ENCODE assay signal across 1 cellular context in the genomic region with DNA sequence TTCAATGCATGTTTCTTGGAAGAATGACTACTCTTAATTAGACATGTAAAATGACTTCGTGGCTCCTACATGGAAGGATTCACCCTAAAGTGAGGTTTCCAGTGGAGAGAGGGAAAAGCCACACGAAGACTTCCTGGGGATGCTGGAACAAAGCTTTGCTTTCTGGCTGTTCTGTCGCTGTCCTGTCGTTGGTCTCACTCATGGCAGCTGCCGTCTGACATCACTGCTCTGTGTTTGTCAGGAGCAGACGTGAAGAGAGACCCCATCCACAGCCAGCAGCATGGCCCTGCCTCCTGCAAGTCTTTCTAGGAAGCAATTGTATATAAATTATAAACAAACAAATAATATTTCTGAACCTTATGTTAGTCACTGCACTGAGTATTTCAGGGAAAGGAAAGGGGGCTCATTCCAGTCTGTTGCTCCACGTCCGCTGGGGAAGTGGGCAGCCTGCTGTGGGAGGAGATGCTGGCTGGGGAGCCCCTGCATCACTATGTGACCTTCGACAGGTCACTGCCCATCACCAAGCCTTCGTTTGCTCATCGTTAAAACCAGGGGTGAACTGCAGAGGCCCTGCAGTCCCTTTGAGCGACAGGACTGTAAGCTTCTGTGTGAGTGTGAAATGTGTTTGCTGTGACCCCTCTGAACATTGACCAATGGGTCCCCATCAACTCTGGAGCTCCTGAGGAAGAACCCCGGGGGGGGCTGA.
TF ChIP-seq lines count a peak whose summit lies in the region.

No MANE protein-coding gene starts in this region.

TF ChIP-seq in IMR-90, 13 proteins besides CTCF, POLR2A, EP300 and RAD21:
- TF ChIP-seq FOS (IDR thresholded peaks at IDR 0.05; ENCODE audit: low read depth, low read length) (no peak), BHLHE40 (IDR thresholded peaks at IDR 0.05; ENCODE audit: low read depth, low read length) (no peak), MAZ (IDR thresholded peaks at IDR 0.05; ENCODE audit: borderline replicate concordance, low read depth, low read length) (no peak), SMC3 (IDR thresholded peaks at IDR 0.05; ENCODE audit: low read depth, low read length) (no peak)
- TF ChIP-seq, protein P1, sequence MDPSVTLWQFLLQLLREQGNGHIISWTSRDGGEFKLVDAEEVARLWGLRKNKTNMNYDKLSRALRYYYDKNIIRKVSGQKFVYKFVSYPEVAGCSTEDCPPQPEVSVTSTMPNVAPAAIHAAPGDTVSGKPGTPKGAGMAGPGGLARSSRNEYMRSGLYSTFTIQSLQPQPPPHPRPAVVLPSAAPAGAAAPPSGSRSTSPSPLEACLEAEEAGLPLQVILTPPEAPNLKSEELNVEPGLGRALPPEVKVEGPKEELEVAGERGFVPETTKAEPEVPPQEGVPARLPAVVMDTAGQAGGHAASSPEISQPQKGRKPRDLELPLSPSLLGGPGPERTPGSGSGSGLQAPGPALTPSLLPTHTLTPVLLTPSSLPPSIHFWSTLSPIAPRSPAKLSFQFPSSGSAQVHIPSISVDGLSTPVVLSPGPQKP (IDR thresholded peaks at IDR 0.05; ENCODE audit: borderline replicate concordance, low read depth, low read length), result no peak
TF ChIP-seq in IMR-90: peak in this region for 0.
